Comparison of ENCODE assay signal across 8 cellular contexts in genomic region chr2:73827018-73827417, GRCh38. TPM values are rescaled to one million over a fixed set of nuclear protein-coding genes. Genes with fewer than 3 reads are reported as not detected.
DNase-seq lines count a peak whose midpoint lies in the region; ATAC-seq and TF ChIP-seq lines count a peak whose summit lies in the region.

No MANE protein-coding gene starts in this region.

- DNase-seq in COR-L47 (lab: John Stamatoyannopoulos, UW): peak; percentile 24
- peak; percentile 64 for DNase-seq in SKM-1 treated with dmso at 0.1 percent for 144 hours (lab: John Stamatoyannopoulos, UW; ENCODE audit: unreplicated experiment)
- peak; percentile 47 for DNase-seq in glomerular visceral epithelial cell (ENCODE audit: extremely low spot score)
- DNase-seq in NCI-H774 (lab: John Stamatoyannopoulos, UW): no peak
- no peak for DNase-seq in Caco-2
- DNase-seq in G401 (ENCODE audit: low spot score): no peak

- H3K9me3 Mint-ChIP-seq in Caco-2 (ENCODE audit: unreplicated experiment): no peaks in the 10 kb centered on the region

- no peak overlapping the region for H3K4me3 Mint-ChIP-seq in Caco-2 (ENCODE audit: unreplicated experiment)

- H3K36me3 Mint-ChIP-seq in Caco-2 (ENCODE audit: insufficient read depth, unreplicated experiment): peaks cover 7% of the 10 kb centered on the region

- H3K4me3 ChIP-seq in Caco-2 (ENCODE audit: low read depth, low read length): no peak overlapping the region

- intact Hi-C loops in Caco-2 (cut with micrococcal nuclease; ENCODE audit: unreplicated experiment): no loop called here

- no peaks in the 10 kb centered on the region for H3K27me3 Mint-ChIP-seq in Caco-2 (ENCODE audit: insufficient read depth, unreplicated experiment)

- TF ChIP-seq RAD21 in Ishikawa (IDR thresholded peaks at IDR 0.05; ENCODE audit: low read depth): peak; percentile 34; the same call in 1 of the 2 replicates

- peaks cover 3% of the 10 kb centered on the region; the same call in 1 of the 2 replicates for H3K4me1 ChIP-seq in Caco-2

- H3K36me3 ChIP-seq in Caco-2 (ENCODE audit: control insufficient read depth, insufficient read depth, low read length): 0 out of 2 replicates have a peak, but pooled peaks cover 2% of the 10 kb centered on the region

- POLR2A ChIA-PET in Caco-2 (lab: Charles Lee): interaction anchor here (0.6 kb wide), 1 partner anchor 294 kb away, joined by 4 read pairs; no protein-coding TSS in a partner anchor

- no peak for ATAC-seq in esophagus mucosa

- no peak overlapping the region for H3K27ac Mint-ChIP-seq in Caco-2 (ENCODE audit: unreplicated experiment)

- no TSS peak for BruUV-seq in Caco-2 (replicated peaks; lab: Mats Ljungman, UMichigan)

- peaks cover 9% of the 10 kb centered on the region for H3K4me1 Mint-ChIP-seq in Caco-2 (ENCODE audit: low read depth, unreplicated experiment)

- no peaks in the 10 kb centered on the region for H3K27me3 ChIP-seq in Caco-2 (replicated peaks; ENCODE audit: control insufficient read depth, insufficient read depth, low read length)

- no peak for TF ChIP-seq EP300 in Ishikawa (IDR thresholded peaks at IDR 0.05; ENCODE audit: borderline replicate concordance)

- H3K9me3 ChIP-seq in Caco-2: no peaks in the 10 kb centered on the region

- CTCF ChIA-PET in Caco-2 (lab: Charles Lee): interaction anchor here (0.8 to 1.2 kb wide), 4 partner anchors 65 to 324 kb away, joined by 3 to 6 read pairs (median 3); no protein-coding TSS in a partner anchor

- TF ChIP-seq CTCF in Caco-2 (IDR thresholded peaks at IDR 0.05; ENCODE audit: insufficient read depth in 1 of 2, low read depth in 1 of 2, low read length in 1 of 2, severe bottlenecking in 1 of 2, unreplicated experiment in 1 of 2): no peak

- in situ Hi-C loops in G401 (cut with HindIII; ENCODE audit: low sequenced_read_pairs): no loop called here

TF ChIP-seq in Ishikawa, 13 proteins besides CTCF, POLR2A, EP300 and RAD21:
- no peak for TF ChIP-seq FOXM1 (IDR thresholded peaks at IDR 0.05; ENCODE audit: borderline replicate concordance, low read depth)
- TF ChIP-seq USF1 (IDR thresholded peaks at IDR 0.05): no peak
- TF ChIP-seq MAX (IDR thresholded peaks at IDR 0.05): no peak
- no peak for TF ChIP-seq REST (IDR thresholded peaks at IDR 0.05; ENCODE audit: low read depth)
- no peak for TF ChIP-seq NFIC (IDR thresholded peaks at IDR 0.05)
- TF ChIP-seq YY1 (IDR thresholded peaks at IDR 0.05; ENCODE audit: low read depth): no peak
- no peak for TF ChIP-seq EGR1 (IDR thresholded peaks at IDR 0.05)
- TF ChIP-seq CREB1 (IDR thresholded peaks at IDR 0.05; ENCODE audit: low read depth): no peak
- TF ChIP-seq TEAD4 (IDR thresholded peaks at IDR 0.05): no peak
- no peak for TF ChIP-seq TAF1 (IDR thresholded peaks at IDR 0.05; ENCODE audit: low read depth)
- no peak for TF ChIP-seq TCF12 (IDR thresholded peaks at IDR 0.05; ENCODE audit: low read depth)
- TF ChIP-seq ZBTB7A (IDR thresholded peaks at IDR 0.05; ENCODE audit: low read depth): no peak
- TF ChIP-seq CEBPB (IDR thresholded peaks at IDR 0.05): no peak

RNA-seq across cellular contexts. Expression of gene STAMBP, which starts 1.7 kb away (rescaled TPM):
- total RNA-seq in Caco-2 (2022) (49.8 and 50.1 TPM in 2 replicates), esophagus mucosa (33.5 TPM)
- 34.6 and 41.4 TPM in 2 replicates for total RNA-seq in G401 (2014; rRNA removed; shearing (Covaris generic))

RNA-seq across cellular contexts. Expression of gene C2orf78, which starts 43.0 kb away (rescaled TPM):
- not detected in 2 replicates for total RNA-seq in Caco-2 (2022)
- total RNA-seq in esophagus mucosa: not detected
- 0.07 TPM in 1 of 2 replicates, not detected in the other for total RNA-seq in G401 (2014; rRNA removed; shearing (Covaris generic))

RNA-seq across cellular contexts. Expression of gene DUSP11, which starts 47.1 kb away (rescaled TPM):
- 23.8 and 24.3 TPM in 2 replicates for total RNA-seq in Caco-2 (2022)
- total RNA-seq in esophagus mucosa: 28.8 TPM
- 35.8 and 63.2 TPM in 2 replicates for total RNA-seq in G401 (2014; rRNA removed; shearing (Covaris generic))

Comparison
In these comparisons a context has a peak if more than half of its experiments do, and no peak if none do; other contexts are left out.
1. DNase-seq: peak in COR-L47 (single experiment), SKM-1 treated with dmso at 0.1 percent for 144 hours (single experiment) and glomerular visceral epithelial cell (single experiment); none in NCI-H774 (single experiment), Caco-2 (0 of 2) and G401 (single experiment).